Comparison of ENCODE assay signal across 15 cellular contexts in genomic region chr7:30726296-30727006, GRCh38. TPM values are rescaled to one million over a fixed set of nuclear protein-coding genes. Genes with fewer than 3 reads are reported as not detected.
DNase-seq lines count a peak whose midpoint lies in the region; ATAC-seq, FAIRE-seq and TF ChIP-seq lines count a peak whose summit lies in the region.
"Had no signal": no experiment of that assay in that cellular context is flagged by ENCODE, and none has a peak within 500 bp of the region (broad histone marks: within the 10 kb centered on the region; RNA-seq: fewer than 3 reads in every experiment).

No MANE protein-coding gene starts in this region.

- H3K9ac ChIP-seq in HUES6 (ENCODE audit: low read length) = peak overlapping the region; percentile 51

- no peaks in the 10 kb centered on the region for H3K9me3 Mint-ChIP-seq in CD4-positive, alpha-beta T cell
- H3K9me3 Mint-ChIP-seq in activated CD4-positive, alpha-beta T cell treated with anti-CD3 and anti-CD28 coated beads, Interleukin-2, amount 10 ng/mL, durations not matched to agents 7 days and 5 days = peaks cover under 1% of the 10 kb centered on the region
- H3K9me3 Mint-ChIP-seq in effector memory CD8-positive, alpha-beta T cell = no peaks in the 10 kb centered on the region

- H3K36me3 Mint-ChIP-seq in CD4-positive, alpha-beta T cell (ENCODE audit: low read depth) = peaks cover 17% of the 10 kb centered on the region
- peaks cover 20% of the 10 kb centered on the region for H3K36me3 Mint-ChIP-seq in activated CD4-positive, alpha-beta T cell treated with anti-CD3 and anti-CD28 coated beads, Interleukin-2, amount 10 ng/mL, durations not matched to agents 7 days and 5 days (ENCODE audit: low read depth)
- H3K36me3 Mint-ChIP-seq in effector memory CD8-positive, alpha-beta T cell (ENCODE audit: insufficient read depth) = no peaks in the 10 kb centered on the region

- no peak for TF ChIP-seq POLR2A in H54 (IDR thresholded peaks at IDR 0.05; ENCODE audit: low read depth, low read length)

- H3K4me3 ChIP-seq in HUES6 (ENCODE audit: low read depth, low read length) = no peak overlapping the region
- H3K4me3 ChIP-seq: left lung had no signal

- peak; percentile 22 for ATAC-seq in CD4-positive, alpha-beta T cell (ENCODE audit: poor library complexity)
- ATAC-seq in effector memory CD8-positive, alpha-beta T cell (replicated peaks) = peak; percentile 16
- ATAC-seq in GM21390 (IDR thresholded peaks at IDR 0.05; ENCODE audit: unreplicated experiment) = no peak

- peak; percentile 49 for TF ChIP-seq CTCF in CD4-positive, alpha-beta T cell (IDR thresholded peaks at IDR 0.05)

- no peak for FAIRE-seq in H54 (lab: Jason Lieb, UNC)
- FAIRE-seq: TTC549 had no signal

- intact Hi-C loops in CD4-positive, alpha-beta T cell (cut with DNase I, micrococcal nuclease) = loop anchor here (1.0 to 5.0 kb wide), 2 partner anchors 14 to 134 kb away; partner anchors contain the start of gene GARS1 (in 1 of the 2)

- no peak overlapping the region for H3K27ac ChIP-seq in CD4-positive, alpha-beta T cell (ENCODE audit: low read depth, low read length)
- H3K27ac ChIP-seq in HUES6 (ENCODE audit: low read depth, low read length) = peak overlapping the region; percentile 39; the same call in 1 of the 2 replicates
- H3K27ac ChIP-seq: left lung, neutrophil had no signal

- no peaks in the 10 kb centered on the region for H3K36me3 ChIP-seq in HUES6 (ENCODE audit: control insufficient read depth, insufficient read depth, low read length)
- H3K36me3 ChIP-seq: BE2C, left lung, neutrophil had no signal

- no peaks in the 10 kb centered on the region for H3K27me3 ChIP-seq in CD4-positive, alpha-beta T cell (ENCODE audit: control insufficient read depth, insufficient read depth, low read length)
- H3K27me3 ChIP-seq in HUES6 (ENCODE audit: control insufficient read depth, insufficient read depth, low read length) = peaks cover 3% of the 10 kb centered on the region; the same call in 1 of the 2 replicates
- H3K27me3 ChIP-seq: BE2C, left lung had no signal

- H3K27ac Mint-ChIP-seq in CD4-positive, alpha-beta T cell = peak overlapping the region; percentile 85
- peak overlapping the region; percentile 99 for H3K27ac Mint-ChIP-seq in activated CD4-positive, alpha-beta T cell treated with anti-CD3 and anti-CD28 coated beads, Interleukin-2, amount 10 ng/mL, durations not matched to agents 7 days and 5 days
- H3K27ac Mint-ChIP-seq in effector memory CD8-positive, alpha-beta T cell = peak overlapping the region; percentile 87 to 91

- peak in 4 of 10 experiments; percentile 11 to 19 (median 13) for DNase-seq in CD4-positive, alpha-beta T cell
- peak; percentile 27 for DNase-seq in activated CD4-positive, alpha-beta T cell treated with anti-CD3 and anti-CD28 coated beads, Interleukin-2, amount 10 ng/mL, durations not matched to agents 7 days and 5 days
- peak in 1 of 3 experiments; percentile 19 for DNase-seq in effector memory CD8-positive, alpha-beta T cell
- no peak for DNase-seq in OCI-M2 (lab: John Stamatoyannopoulos, UW; ENCODE audit: unreplicated experiment)
- DNase-seq in H54 (ENCODE audit: insufficient read length, low spot score) = no peak
- DNase-seq in EL = no peak
- DNase-seq: BE2C, HCEC 1CT, left lung, NCI-H2171 had no signal

- H3K4me3 Mint-ChIP-seq in CD4-positive, alpha-beta T cell = peak overlapping the region; percentile 78
- peak overlapping the region; percentile 85 for H3K4me3 Mint-ChIP-seq in activated CD4-positive, alpha-beta T cell treated with anti-CD3 and anti-CD28 coated beads, Interleukin-2, amount 10 ng/mL, durations not matched to agents 7 days and 5 days
- H3K4me3 Mint-ChIP-seq in effector memory CD8-positive, alpha-beta T cell = peak overlapping the region; percentile 82 to 85

- peaks cover 18% of the 10 kb centered on the region for H3K4me1 ChIP-seq in HUES6 (ENCODE audit: control insufficient read depth, insufficient read depth, low read length)
- H3K4me1 ChIP-seq: BE2C, left lung had no signal

- H3K27me3 Mint-ChIP-seq in CD4-positive, alpha-beta T cell = no peaks in the 10 kb centered on the region
- H3K27me3 Mint-ChIP-seq in activated CD4-positive, alpha-beta T cell treated with anti-CD3 and anti-CD28 coated beads, Interleukin-2, amount 10 ng/mL, durations not matched to agents 7 days and 5 days = no peaks in the 10 kb centered on the region
- H3K27me3 Mint-ChIP-seq in effector memory CD8-positive, alpha-beta T cell = no peaks in the 10 kb centered on the region

- H3K9me3 ChIP-seq in CD4-positive, alpha-beta T cell (ENCODE audit: control insufficient read depth, low read length) = no peaks in the 10 kb centered on the region
- H3K9me3 ChIP-seq in HUES6 (ENCODE audit: control insufficient read depth, insufficient read depth, low read depth, low read length) = no peaks in the 10 kb centered on the region
- H3K9me3 ChIP-seq: BE2C, left lung, neutrophil had no signal

- peaks cover 72% of the 10 kb centered on the region for H3K4me1 Mint-ChIP-seq in CD4-positive, alpha-beta T cell (ENCODE audit: low read depth)
- peaks cover 71% of the 10 kb centered on the region for H3K4me1 Mint-ChIP-seq in activated CD4-positive, alpha-beta T cell treated with anti-CD3 and anti-CD28 coated beads, Interleukin-2, amount 10 ng/mL, durations not matched to agents 7 days and 5 days
- H3K4me1 Mint-ChIP-seq in effector memory CD8-positive, alpha-beta T cell (ENCODE audit: low read depth in 2 of 2) = peaks cover 34 to 38% of the 10 kb centered on the region in 2 donors

- CTCF ChIA-PET in CD4-positive, alpha-beta T cell (lab: Charles Lee) = interaction anchor here (1.3 to 1.4 kb wide), 2 partner anchors 12 to 14 kb away, joined by 5 to 8 read pairs; no protein-coding TSS in a partner anchor
- CTCF ChIA-PET in activated CD4-positive, alpha-beta T cell treated with anti-CD3 and anti-CD28 coated beads, Interleukin-2, amount 10 ng/mL, durations not matched to agents 7 days and 5 days (lab: Charles Lee) = interaction anchor here (0.6 to 1.5 kb wide), 10 partner anchors 9 to 232 kb away, joined by 3 to 6 read pairs (median 4); no protein-coding TSS in a partner anchor

- POLR2A ChIA-PET in CD4-positive, alpha-beta T cell (lab: Charles Lee) = interaction anchor here (1.0 to 4.8 kb wide), 13 partner anchors 10 to 441 kb away, joined by 3 to 115 read pairs (median 4); partner anchors contain the start of genes MINDY4 and NOD1
- POLR2A ChIA-PET in activated CD4-positive, alpha-beta T cell treated with anti-CD3 and anti-CD28 coated beads, Interleukin-2, amount 10 ng/mL, durations not matched to agents 7 days and 5 days (lab: Charles Lee) = no interaction called here

RNA-seq across cellular contexts. Expression of gene INMT, which starts 25.5 kb away (rescaled TPM):
- under 1 TPM; 0.36 to 0.69 TPM for total RNA-seq in CD4-positive, alpha-beta T cell
- 1 to 10 TPM; 1.3 to 2.5 TPM for total RNA-seq in activated CD4-positive, alpha-beta T cell treated with anti-CD3 and anti-CD28 coated beads, Interleukin-2, amount 10 ng/mL, durations not matched to agents 7 days and 5 days

RNA-seq across cellular contexts. Expression of gene CRHR2, which starts 44.2 kb away (rescaled TPM):
- total RNA-seq in CD4-positive, alpha-beta T cell = not detected
- not detected for total RNA-seq in activated CD4-positive, alpha-beta T cell treated with anti-CD3 and anti-CD28 coated beads, Interleukin-2, amount 10 ng/mL, durations not matched to agents 7 days and 5 days
- total RNA-seq: RPMI7951 had no signal

RNA-seq across cellular contexts. Expression of gene MINDY4, which starts 44.8 kb away (rescaled TPM):
- under 1 TPM; 0.36 to 0.60 TPM for total RNA-seq in CD4-positive, alpha-beta T cell
- 1 to 10 TPM; 1.3 to 1.8 TPM for total RNA-seq in activated CD4-positive, alpha-beta T cell treated with anti-CD3 and anti-CD28 coated beads, Interleukin-2, amount 10 ng/mL, durations not matched to agents 7 days and 5 days
